Comparison of ENCODE assay signal across 1 cellular context in genomic region chrX:107752037-107752436, GRCh38.
TF ChIP-seq lines count a peak whose summit lies in the region.

No MANE protein-coding gene starts in this region.

TF ChIP-seq in HEK293, 187 proteins besides CTCF, POLR2A, EP300 and RAD21 (continued from another document):
- TF ChIP-seq ZBTB49 (tag by site-specific recombination; IDR thresholded peaks at IDR 0.05; ENCODE audit: low read depth), result no peak
- TF ChIP-seq ZNF23 (tag by site-specific recombination; IDR thresholded peaks at IDR 0.05; ENCODE audit: borderline replicate concordance), result no peak
